8 cellular contexts compared by ENCODE assay signal in genomic region chr1:54273092-54273836, GRCh38.
DNase-seq lines count a peak whose midpoint lies in the region; ATAC-seq, FAIRE-seq and TF ChIP-seq lines count a peak whose summit lies in the region.

No MANE protein-coding gene starts in this region.

- peak overlapping the region; percentile 39 to 79 for H3K9ac ChIP-seq in K562 (ENCODE audit: insufficient read depth in 1 of 2, low read depth in 2 of 2, low read length in 2 of 2)

- POLR2A ChIA-PET in K562 (lab: Yijun Ruan, JAX) = interaction anchor here (0.6 to 1.7 kb wide), 7 partner anchors 9 to 278 kb away, joined by 3 to 8 read pairs (median 4); no protein-coding TSS in a partner anchor

- DNase-seq in DMS 273 treated with DMSO at 0.1 percent for 48 hours (lab: John Stamatoyannopoulos, UW) = peak; percentile 84
- DNase-seq in NCI-H187 treated with DMSO at 0.1 percent for 48 hours (lab: John Stamatoyannopoulos, UW) = peak; percentile 62
- peak; percentile 69 to 88 (median 77) for DNase-seq in K562 (ENCODE audit: extremely low read depth in 1 of 4, low spot score in 3 of 4)
- peak; percentile 92 for DNase-seq in iris pigment epithelial cell (ENCODE audit: low read depth)
- peak; percentile 51 for DNase-seq in small intestine

- H3K36me3 ChIP-seq in K562 (ENCODE audit: control insufficient read depth, insufficient read depth, low read length) = peaks cover 23% of the 10 kb centered on the region; the same call in 2 of the 3 replicates
- no peaks in the 10 kb centered on the region for H3K36me3 ChIP-seq in small intestine (ENCODE audit: control insufficient read depth in 2 of 2, insufficient read depth in 2 of 2, low read length in 2 of 2)

- H3K9me3 ChIP-seq in K562 (replicated peaks; ENCODE audit: control insufficient read depth, insufficient read depth, low read depth, low read length) (no peaks in the 10 kb centered on the region), small intestine (ENCODE audit: control insufficient read depth, low read depth) (no peaks in the 10 kb centered on the region)

- peak; percentile 76 to 94 for TF ChIP-seq RAD21 in K562 (CRISPR knock-in tag; conservative IDR thresholded peaks at IDR 0.05 in 1 of 2, IDR thresholded peaks at IDR 0.05 in 1 of 2)

- H3K4me2 ChIP-seq in K562 (ENCODE audit: insufficient read depth, low read length) = peak overlapping the region; percentile 66

- intact Hi-C loops in K562 (cut with micrococcal nuclease) = loop anchor here (1.0 to 5.0 kb wide), 5 partner anchors 38 to 215 kb away; no protein-coding TSS in a partner anchor

- no peak; the same call in 1 of the 2 replicates for TF ChIP-seq EP300 in K562 (IDR thresholded peaks at IDR 0.05; ENCODE audit: low read length)

- H3K4me3 ChIP-seq in K562 = no peak overlapping the region; the same call in 1 of the 2 replicates
- no peak overlapping the region for H3K4me3 ChIP-seq in small intestine (ENCODE audit: low read depth in 1 of 2, low read length in 2 of 2)

- TF ChIP-seq CTCF in K562 (IDR thresholded peaks at IDR 0.05 in 2 of 3, conservative IDR thresholded peaks at IDR 0.05 in 1 of 3; ENCODE audit: insufficient read depth in 2 of 3, low read depth in 1 of 3, low read length in 3 of 3) = peak; percentile 73 to 83 (median 81); a peak in 5 of 6 replicates

- FAIRE-seq in K562 (lab: Jason Lieb, UNC) = peak; percentile 93
- FAIRE-seq in small intestine (lab: Jason Lieb, UNC) = no peak

- 14% methylated on average over 23 of the region's 23 CpGs for WGBS in K562 (ENCODE audit: insufficient coverage, low coverage, missing lambda C conversion rate)
- 51 to 59% (median 55%) methylated on average over 23 of the region's 23 CpGs for WGBS in small intestine, 3 donors

- H3K4me1 ChIP-seq in K562 (replicated peaks in 1 of 2; ENCODE audit: control insufficient read depth in 2 of 2, insufficient read depth in 2 of 2, low read length in 2 of 2) (peaks cover 43 to 45% of the 10 kb centered on the region in 2 experiments), small intestine (ENCODE audit: control insufficient read depth in 2 of 2, insufficient read depth in 1 of 2, low read depth in 1 of 2, low read length in 1 of 2) (peaks cover 10 to 18% of the 10 kb centered on the region in 2 donors)

- peak overlapping the region; percentile 37; the same call in 1 of the 2 replicates for H2AFZ ChIP-seq in K562 (ENCODE audit: low read depth, low read length)

- in situ Hi-C loops in K562 (cut with MboI) = no loop called here

- ATAC-seq in K562 = peak; percentile 88
- no peak for ATAC-seq in HG03439 (IDR thresholded peaks at IDR 0.05; ENCODE audit: unreplicated experiment)
- ATAC-seq in HG02884 (IDR thresholded peaks at IDR 0.05; ENCODE audit: unreplicated experiment) = no peak
- no peak for ATAC-seq in GM21381 (IDR thresholded peaks at IDR 0.05; ENCODE audit: unreplicated experiment)

- no TSS peak for BruUV-seq in K562 (replicated peaks; lab: Mats Ljungman, UMichigan)

- H3K27me3 ChIP-seq in K562 (ENCODE audit: control insufficient read depth in 2 of 2, insufficient read depth in 2 of 2, low read length in 2 of 2) = no peaks in the 10 kb centered on the region
- H3K27me3 ChIP-seq in small intestine (ENCODE audit: control insufficient read depth in 2 of 2, insufficient read depth in 2 of 2, low read length in 2 of 2) = no peaks in the 10 kb centered on the region

- peaks cover 15% of the 10 kb centered on the region for H3K9me1 ChIP-seq in K562 (ENCODE audit: control insufficient read depth, insufficient read depth, low read length)

- H4K20me1 ChIP-seq in K562 (replicated peaks; ENCODE audit: control insufficient read depth, insufficient read depth, low read length) = peaks cover 43% of the 10 kb centered on the region

- H3K27ac ChIP-seq in K562 (ENCODE audit: extremely low read depth, low read depth, low read length) (peak overlapping the region; percentile 71), small intestine (ENCODE audit: low read depth in 1 of 2, low read length in 1 of 2) (peak overlapping the region in 1 of 2 donors; percentile 84)

- H3K79me2 ChIP-seq in K562 (ENCODE audit: control insufficient read depth, insufficient read depth, low read length) = peaks cover 66% of the 10 kb centered on the region

- no peak for TF ChIP-seq POLR2A in K562 (conservative IDR thresholded peaks at IDR 0.05)

- CTCF ChIA-PET in K562 (lab: Yijun Ruan, JAX; ENCODE audit: low intra/inter-chr PET ratio) = interaction anchor here (0.6 to 1.2 kb wide), 2 partner anchors 215 to 399 kb away, joined by 3 to 4 read pairs; no protein-coding TSS in a partner anchor

TF ChIP-seq in K562, 482 proteins besides CTCF, POLR2A, EP300 and RAD21 (continues in another document):
- TF ChIP-seq CEBPB (tag; IDR thresholded peaks at IDR 0.05) (peak; percentile 31; the same call in 1 of the 2 replicates), BCOR (IDR thresholded peaks at IDR 0.05) (peak; percentile 15; the same call in 1 of the 2 replicates), KAT8 (IDR thresholded peaks at IDR 0.05; ENCODE audit: low read depth) (no peak), SMARCA5 (IDR thresholded peaks at IDR 0.05) (peak; percentile 64; the same call in 1 of the 2 replicates), RNF2 (IDR thresholded peaks at IDR 0.05) (peak; percentile 65; the same call in 1 of the 2 replicates), CHD7 (IDR thresholded peaks at IDR 0.05; ENCODE audit: low read depth, low read length) (no peak), MBD2 (IDR thresholded peaks at IDR 0.05; ENCODE audit: borderline replicate concordance, low read depth) (0 out of 2 replicates have a peak, but pooled peaks have one; percentile 16), ZNF253 (CRISPR knock-in tag; conservative IDR thresholded peaks at IDR 0.05) (no peak)
